Comparison of ENCODE assay signal across 1 cellular context in genomic region chr16:87931504-87931903, GRCh38.
TF ChIP-seq lines count a peak whose summit lies in the region.

No MANE protein-coding gene starts in this region.

TF ChIP-seq in K562, 482 proteins besides CTCF, POLR2A, EP300 and RAD21 (continued from another document):
- TF ChIP-seq MTA1 (IDR thresholded peaks at IDR 0.05; ENCODE audit: borderline replicate concordance) (no peak), ZNF699 (CRISPR knock-in tag; IDR thresholded peaks at IDR 0.05; ENCODE audit: insufficient replicate concordance) (no peak), TGIF2 (CRISPR knock-in tag; IDR thresholded peaks at IDR 0.05) (no peak), ETV1 (tag; conservative IDR thresholded peaks at IDR 0.05; ENCODE audit: low read depth) (peak; percentile 81), ELF1 (tag; IDR thresholded peaks at IDR 0.05) (no peak), ZNF274 (IDR thresholded peaks at IDR 0.05; ENCODE audit: borderline replicate concordance, low read depth, low read length) (no peak)
TF ChIP-seq in K562: peak in this region for 45.
